In genomic region chr5:170338933-170339779, GRCh38 we compare ENCODE assay signal across 8 cellular contexts. TPM values are rescaled to one million over a fixed set of nuclear protein-coding genes. Genes with fewer than 3 reads are reported as not detected.
DNase-seq lines count a peak whose midpoint lies in the region; ATAC-seq, FAIRE-seq and TF ChIP-seq lines count a peak whose summit lies in the region.

No MANE protein-coding gene starts in this region.

- H3K4me3 ChIP-seq in adrenal gland (no peak overlapping the region), neutrophil (ENCODE audit: low read depth in 1 of 2, low read length in 1 of 2) (no peak overlapping the region), mesenchymal stem cell (ENCODE audit: insufficient read depth in 1 of 2, low read depth in 1 of 2, low read length in 2 of 2) (no peak overlapping the region)

- no peak overlapping the region for H2BK5ac ChIP-seq in mesenchymal stem cell (ENCODE audit: low read depth, low read length, poor library complexity, severe bottlenecking)

- H3K79me1 ChIP-seq in mesenchymal stem cell (replicated peaks; ENCODE audit: low read length, poor library complexity, severe bottlenecking) = no peaks in the 10 kb centered on the region

- H3K18ac ChIP-seq in mesenchymal stem cell (ENCODE audit: low read depth in 1 of 2, low read length in 2 of 2) = no peak overlapping the region

- no peak for TF ChIP-seq POLR2A in adrenal gland (IDR thresholded peaks at IDR 0.05)

- H2BK12ac ChIP-seq in mesenchymal stem cell (ENCODE audit: low read length in 2 of 2) = no peak overlapping the region

- WGBS in adrenal gland, 4 donors = 78 to 87% (median 84%) methylated on average over 4 of the region's 4 CpGs
- WGBS in mesenchymal stem cell = 91% methylated on average over 4 of the region's 4 CpGs

- peaks cover 38% of the 10 kb centered on the region for H3K4me1 Mint-ChIP-seq in T-helper 17 cell

- no peak overlapping the region for H3K14ac ChIP-seq in mesenchymal stem cell (ENCODE audit: low read length in 2 of 2)

- H3K36me3 ChIP-seq in adrenal gland (replicated peaks in 1 of 2) (no peaks in the 10 kb centered on the region), neutrophil (no peaks in the 10 kb centered on the region), mesenchymal stem cell (ENCODE audit: control insufficient read depth in 1 of 2, insufficient read depth in 2 of 2, low read depth in 1 of 2, low read length in 2 of 2) (no peaks in the 10 kb centered on the region)

- no peak overlapping the region for H2BK15ac ChIP-seq in mesenchymal stem cell (ENCODE audit: low read depth, poor library complexity, severe bottlenecking)

- no peak overlapping the region for H3K4ac ChIP-seq in mesenchymal stem cell (ENCODE audit: low read depth in 1 of 2, low read length in 2 of 2)

- peaks cover under 1% of the 10 kb centered on the region for H3K27me3 Mint-ChIP-seq in T-helper 17 cell

- H3K4me1 ChIP-seq in adrenal gland (replicated peaks in 1 of 2) (no peaks in the 10 kb centered on the region), neutrophil (ENCODE audit: control insufficient read depth in 1 of 2, insufficient read depth in 1 of 2, low read depth in 1 of 2, low read length in 1 of 2) (peaks cover 61 to 64% of the 10 kb centered on the region in 2 experiments), mesenchymal stem cell (ENCODE audit: control insufficient read depth, insufficient read depth, low read depth, low read length) (no peaks in the 10 kb centered on the region)

- no peak overlapping the region for H3K4me3 Mint-ChIP-seq in T-helper 17 cell

- H3K27ac Mint-ChIP-seq in T-helper 17 cell = peak overlapping the region; percentile 65

- DNase-seq in GM19239 (ENCODE audit: insufficient read length, low spot score) = peak; percentile 46
- DNase-seq in T-helper 17 cell = peak; percentile 38 to 52 (median 46)
- DNase-seq in adrenal gland = no peak
- no peak for DNase-seq in mesenchymal stem cell
- DNase-seq in posterior cingulate gyrus = no peak
- DNase-seq in DMS53 treated with DMSO at 0.1 percent for 48 hours (lab: John Stamatoyannopoulos, UW; ENCODE audit: unreplicated experiment) = no peak

- intact Hi-C loops in adrenal gland (cut with DNase I) (no loop called here), posterior cingulate gyrus (cut with DNase I) (no loop called here)

- peak; percentile 74 for FAIRE-seq in GM19239 (lab: Jason Lieb, UNC)

- no peak overlapping the region for H4K91ac ChIP-seq in mesenchymal stem cell (ENCODE audit: low read length)

- peaks cover 2% of the 10 kb centered on the region for H3K36me3 Mint-ChIP-seq in T-helper 17 cell (ENCODE audit: low read depth)

- H3K27me3 ChIP-seq in adrenal gland (no peaks in the 10 kb centered on the region), neutrophil (no peaks in the 10 kb centered on the region), mesenchymal stem cell (ENCODE audit: control insufficient read depth in 1 of 2, insufficient read depth in 1 of 2, low read length in 2 of 2) (peaks cover 3 to 10% of the 10 kb centered on the region in 2 experiments)

- ATAC-seq in HG03103 (IDR thresholded peaks at IDR 0.05; ENCODE audit: low read depth, unreplicated experiment) (peak; percentile 95), T-helper 17 cell (peak; percentile 83)

- no peak overlapping the region for H2BK120ac ChIP-seq in mesenchymal stem cell (ENCODE audit: low read depth, low read length)

- H3K4me2 ChIP-seq in mesenchymal stem cell (ENCODE audit: low read length, poor library complexity, severe bottlenecking) = no peak overlapping the region

- H3K9me3 ChIP-seq in T-helper 17 cell (ENCODE audit: control insufficient read depth, low read length, poor library complexity, severe bottlenecking) = no peaks in the 10 kb centered on the region
- H3K9me3 ChIP-seq in adrenal gland (replicated peaks in 1 of 3) = no peaks in the 10 kb centered on the region
- no peaks in the 10 kb centered on the region for H3K9me3 ChIP-seq in neutrophil
- no peaks in the 10 kb centered on the region for H3K9me3 ChIP-seq in mesenchymal stem cell (ENCODE audit: control insufficient read depth, low read length)

- no peak overlapping the region for H3K27ac ChIP-seq in adrenal gland
- H3K27ac ChIP-seq in neutrophil = peak overlapping the region; percentile 97
- H3K27ac ChIP-seq in mesenchymal stem cell (ENCODE audit: low read length, poor library complexity, severe bottlenecking) = no peak overlapping the region

- H4K8ac ChIP-seq in mesenchymal stem cell (ENCODE audit: low read length) = no peak overlapping the region

- no peak overlapping the region for H2AK5ac ChIP-seq in mesenchymal stem cell (ENCODE audit: low read length, severe bottlenecking)

- no peak overlapping the region for H3K23ac ChIP-seq in mesenchymal stem cell (ENCODE audit: low read length in 2 of 2)

- no peak overlapping the region for H3K9ac ChIP-seq in mesenchymal stem cell (ENCODE audit: low read length)

- TF ChIP-seq CTCF in adrenal gland (IDR thresholded peaks at IDR 0.05) (peak; percentile 8 to 44 (median 31)), neutrophil (IDR thresholded peaks at IDR 0.05) (peak; percentile 95)

- H2AFZ ChIP-seq in mesenchymal stem cell (ENCODE audit: low read depth, low read length) = no peak overlapping the region

RNA-seq across cellular contexts. Expression of gene LCP2, which starts 41.6 kb away (rescaled TPM):
- total RNA-seq in T-helper 17 cell (100 to 1,000 TPM; 304 to 333 TPM), adrenal gland (10 to 100 TPM in 7 of 8 donors, 1 to 10 TPM in 1; 5.2 to 53.7 (median 23.0) TPM)
- polyA plus RNA-seq in adrenal gland = 10 to 100 TPM in 2 of 3 donors, 1 to 10 TPM in 1; 9.3 to 17.1 (median 13.9) TPM
- polyA plus RNA-seq in mesenchymal stem cell (2013, experiment 1 of 2) = 0.10 TPM
- 0.05 TPM for polyA plus RNA-seq in mesenchymal stem cell (2013, experiment 2 of 2)

RNA-seq across cellular contexts. Expression of gene KCNMB1, which starts 50.0 kb away (rescaled TPM):
- total RNA-seq in T-helper 17 cell = under 1 TPM; 0.42 to 0.44 TPM
- total RNA-seq in adrenal gland = 1 to 10 TPM in 3 of 8 donors, under 1 TPM in 5; 0.12 to 1.2 (median 0.68) TPM
- polyA plus RNA-seq in adrenal gland = 1 to 10 TPM in 2 of 3 donors, under 1 TPM in 1; 0.99 to 3.2 (median 1.6) TPM
- polyA plus RNA-seq in mesenchymal stem cell (2013, experiment 1 of 2) = not detected
- polyA plus RNA-seq in mesenchymal stem cell (2013, experiment 2 of 2) = not detected

Comparison
In these comparisons a context has a peak if more than half of its experiments do, and no peak if none do; other contexts are left out.
1. DNase-seq: peak in GM19239 (single experiment) and T-helper 17 cell (3 of 3); none in adrenal gland (0 of 7), mesenchymal stem cell (single experiment), posterior cingulate gyrus (0 of 10) and DMS53 treated with DMSO at 0.1 percent for 48 hours (single experiment).
2. RNA of gene LCP2, which starts 41.6 kb away (total RNA-seq): 304 to 333 TPM in T-helper 17 cell; 5.2 to 53.7 TPM in adrenal gland; every median in the first group is over 4 times any median in the second.